In the genomic region with DNA sequence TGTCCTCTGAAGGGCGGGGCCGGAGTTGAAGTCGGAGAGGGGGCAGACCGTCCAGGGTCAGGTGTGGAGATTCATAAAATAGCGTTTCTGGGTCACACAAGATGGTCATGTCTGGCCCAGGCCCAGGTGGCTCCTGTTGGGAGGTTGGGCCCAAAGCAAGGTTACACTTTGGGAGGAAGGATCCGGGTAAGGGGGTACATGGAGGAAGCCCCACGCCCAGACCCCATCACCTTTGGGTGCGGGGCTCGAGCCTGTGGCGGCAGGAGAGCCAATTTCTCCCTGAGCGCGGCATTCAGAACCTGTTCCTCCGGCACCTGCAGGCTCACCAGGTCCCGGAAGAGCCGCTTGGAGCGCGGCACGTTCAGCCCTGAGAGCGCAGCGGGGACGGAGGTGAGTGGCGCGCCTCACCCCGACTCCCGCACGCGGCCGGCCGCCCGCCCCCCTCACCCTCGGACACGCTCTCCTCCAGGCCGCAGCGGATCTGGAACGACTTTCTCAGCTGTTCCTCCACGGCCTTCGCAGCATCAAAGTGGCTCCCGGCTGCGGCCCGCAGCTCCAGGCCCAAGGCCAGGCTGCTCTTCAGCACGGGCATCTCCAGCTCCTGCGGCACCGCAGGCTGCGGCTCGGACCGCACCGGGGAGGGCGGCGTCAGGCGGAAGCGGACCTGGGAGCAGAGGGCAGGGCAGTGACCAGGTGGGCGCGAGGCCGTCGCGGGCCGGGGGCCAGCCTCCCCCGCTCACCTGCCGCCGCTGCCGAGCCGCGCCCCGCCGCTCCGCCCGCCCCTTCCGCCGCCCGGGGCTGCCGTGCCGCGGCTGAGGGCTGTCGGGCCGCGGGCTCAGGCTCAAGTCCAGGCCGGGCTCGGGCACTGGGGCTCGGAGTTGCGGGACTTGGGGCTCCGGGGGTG, we compare ENCODE assay signal across 8 cellular contexts. TPM values are rescaled to one million over a fixed set of nuclear protein-coding genes. Genes with fewer than 3 reads are reported as not detected.
A peak's percentile ranks its signal among the peaks of the same experiment; 100 is the strongest.
DNase-seq lines count a peak whose midpoint lies in the region; ATAC-seq, FAIRE-seq and TF ChIP-seq lines count a peak whose summit lies in the region.

No MANE protein-coding gene starts in this region.

- POLR2A ChIA-PET in CD8-positive, alpha-beta T cell (lab: Charles Lee): interaction anchor here (0.5 to 2.4 kb wide), 8 partner anchors 9 to 282 kb away, joined by 3 to 9 read pairs (median 4); a partner anchor contains a TSS

- peaks cover 13% of the 10 kb centered on the region for H3K36me3 ChIP-seq in CD8-positive, alpha-beta T cell (ENCODE audit: insufficient read depth, low read length)
- peaks cover 11% of the 10 kb centered on the region for H3K36me3 ChIP-seq in bronchial epithelial cell (ENCODE audit: control insufficient read depth, insufficient read depth, low read length)

- H3K27ac Mint-ChIP-seq in CD8-positive, alpha-beta T cell: peak overlapping the region; percentile 97
- H3K27ac Mint-ChIP-seq in T-helper 2 cell treated with Interferon-gamma antibody and Interleukin-4, amounts not matched to agents 5 μg/mL and 100 μg/mL, for 36 hours: peak overlapping the region; percentile 98

- FAIRE-seq in bronchial epithelial cell (lab: Jason Lieb, UNC): no peak

- intact Hi-C loops in CD8-positive, alpha-beta T cell (cut with DNase I, micrococcal nuclease): loop anchor here (1.0 to 10.0 kb wide), 12 partner anchors 7 to 881 kb away; a partner anchor contains a TSS

- H3K4me1 Mint-ChIP-seq in CD8-positive, alpha-beta T cell (ENCODE audit: low read depth): peaks cover 51% of the 10 kb centered on the region
- peaks cover 37% of the 10 kb centered on the region for H3K4me1 Mint-ChIP-seq in T-helper 2 cell treated with Interferon-gamma antibody and Interleukin-4, amounts not matched to agents 5 μg/mL and 100 μg/mL, for 36 hours (ENCODE audit: low read depth)

- no peaks in the 10 kb centered on the region for H3K9me3 Mint-ChIP-seq in CD8-positive, alpha-beta T cell
- no peaks in the 10 kb centered on the region for H3K9me3 Mint-ChIP-seq in T-helper 2 cell treated with Interferon-gamma antibody and Interleukin-4, amounts not matched to agents 5 μg/mL and 100 μg/mL, for 36 hours

- H3K9me3 ChIP-seq in CD8-positive, alpha-beta T cell (ENCODE audit: low read length): no peaks in the 10 kb centered on the region

- CTCF ChIA-PET in CD8-positive, alpha-beta T cell (lab: Charles Lee): interaction anchor here (0.9 to 2.3 kb wide), 3 partner anchors 15 to 41 kb away, joined by 3 to 15 read pairs (median 4); no protein-coding TSS in a partner anchor

- H3K36me3 Mint-ChIP-seq in CD8-positive, alpha-beta T cell: peaks cover 45% of the 10 kb centered on the region
- H3K36me3 Mint-ChIP-seq in T-helper 2 cell treated with Interferon-gamma antibody and Interleukin-4, amounts not matched to agents 5 μg/mL and 100 μg/mL, for 36 hours (ENCODE audit: low read depth): peaks cover 46% of the 10 kb centered on the region

- peak; percentile 32 for ATAC-seq in CD8-positive, alpha-beta T cell
- ATAC-seq in GM19372 (IDR thresholded peaks at IDR 0.05; ENCODE audit: low read depth, unreplicated experiment) (peak; percentile 33), HG03442 (IDR thresholded peaks at IDR 0.05; ENCODE audit: unreplicated experiment) (peak; percentile 17)

- H3K4me3 ChIP-seq in CD8-positive, alpha-beta T cell (ENCODE audit: low read depth, low read length): peak overlapping the region; percentile 90
- H3K4me3 ChIP-seq in bronchial epithelial cell (ENCODE audit: low read depth, low read length): peak overlapping the region; percentile 69

- peak in 6 of 7 experiments; percentile 35 to 76 (median 50) for DNase-seq in CD8-positive, alpha-beta T cell
- no peak for DNase-seq in T-helper 2 cell treated with Interferon-gamma antibody and Interleukin-4, amounts not matched to agents 5 μg/mL and 100 μg/mL, for 36 hours (ENCODE audit: low spot score)
- DNase-seq in bronchial epithelial cell (ENCODE audit: low read depth) (peak; percentile 24), kidney tubule cell (ENCODE audit: low spot score) (peak; percentile 46), NCI-H510A treated with DMSO at 0.1 percent for 48 hours (lab: John Stamatoyannopoulos, UW) (no peak)
- DNase-seq in stimulated activated CD4-positive, alpha-beta T cell treated with anti-CD3 and anti-CD28 coated beads, Interleukin-4, amount 100 ng/mL, for 1 hour: peak; percentile 55

- peaks cover 38% of the 10 kb centered on the region for H3K4me1 ChIP-seq in CD8-positive, alpha-beta T cell (ENCODE audit: insufficient read depth, low read length)

- no peaks in the 10 kb centered on the region for H3K27me3 Mint-ChIP-seq in CD8-positive, alpha-beta T cell (ENCODE audit: low read depth)
- H3K27me3 Mint-ChIP-seq in T-helper 2 cell treated with Interferon-gamma antibody and Interleukin-4, amounts not matched to agents 5 μg/mL and 100 μg/mL, for 36 hours (ENCODE audit: low read depth): no peaks in the 10 kb centered on the region

- TF ChIP-seq CTCF in CD8-positive, alpha-beta T cell (IDR thresholded peaks at IDR 0.05): no peak
- TF ChIP-seq CTCF in bronchial epithelial cell (IDR thresholded peaks at IDR 0.05; ENCODE audit: insufficient read depth, low read length, severe bottlenecking): no peak

- H3K27me3 ChIP-seq in CD8-positive, alpha-beta T cell (ENCODE audit: insufficient read depth, low read length): no peaks in the 10 kb centered on the region
- H3K27me3 ChIP-seq in bronchial epithelial cell (ENCODE audit: control insufficient read depth, insufficient read depth, low read length): no peaks in the 10 kb centered on the region

- H3K27ac ChIP-seq in CD8-positive, alpha-beta T cell (ENCODE audit: low read depth, low read length): peak overlapping the region; percentile 96

- H3K4me3 Mint-ChIP-seq in CD8-positive, alpha-beta T cell: peak overlapping the region; percentile 94
- H3K4me3 Mint-ChIP-seq in T-helper 2 cell treated with Interferon-gamma antibody and Interleukin-4, amounts not matched to agents 5 μg/mL and 100 μg/mL, for 36 hours: peak overlapping the region; percentile 97

RNA-seq across cellular contexts. Expression of a gene that starts 0.6 kb away (rescaled TPM):
- total RNA-seq in CD8-positive, alpha-beta T cell: 10 to 100 TPM; 29.4 to 33.5 TPM
- total RNA-seq in bronchial epithelial cell: 32.8 and 34.2 TPM in 2 replicates

RNA-seq across cellular contexts. Expression of a gene that starts 6.0 kb away (rescaled TPM):
- total RNA-seq in CD8-positive, alpha-beta T cell: 10 to 100 TPM; 69.3 to 73.3 TPM
- total RNA-seq in bronchial epithelial cell: 18.7 and 20.7 TPM in 2 replicates

RNA-seq across cellular contexts. Expression of a gene that starts 7.2 kb away (rescaled TPM):
- 1 to 10 TPM; 5.0 to 5.7 TPM for total RNA-seq in CD8-positive, alpha-beta T cell
- 1.3 and 2.0 TPM in 2 replicates for total RNA-seq in bronchial epithelial cell

RNA-seq across cellular contexts. Expression of a gene that starts 28.4 kb away (rescaled TPM):
- under 1 TPM in 1 of 2 experiments, not detected in 1; 0.94 TPM for total RNA-seq in CD8-positive, alpha-beta T cell
- total RNA-seq in bronchial epithelial cell: 0.38 and 0.53 TPM in 2 replicates

RNA-seq across cellular contexts. Expression of a gene that starts 43.4 kb away (rescaled TPM):
- 10 to 100 TPM; 30.7 to 32.3 TPM for total RNA-seq in CD8-positive, alpha-beta T cell
- total RNA-seq in bronchial epithelial cell: 7.6 and 12.7 TPM in 2 replicates

Comparison
In these comparisons a context has a peak if more than half of its experiments do, and no peak if none do; other contexts are left out.
1. DNase-seq: peak in CD8-positive, alpha-beta T cell (6 of 7), bronchial epithelial cell (single experiment), kidney tubule cell (single experiment) and stimulated activated CD4-positive, alpha-beta T cell treated with anti-CD3 and anti-CD28 coated beads, Interleukin-4, amount 100 ng/mL, for 1 hour (single experiment); none in T-helper 2 cell treated with Interferon-gamma antibody and Interleukin-4, amounts not matched to agents 5 μg/mL and 100 μg/mL, for 36 hours (single experiment) and NCI-H510A treated with DMSO at 0.1 percent for 48 hours (single experiment).
2. Peak in every context shown above with its lines, with median percentiles within 50 percentile points of each other: ATAC-seq.